14 cellular contexts compared by ENCODE assay signal in the genomic region with DNA sequence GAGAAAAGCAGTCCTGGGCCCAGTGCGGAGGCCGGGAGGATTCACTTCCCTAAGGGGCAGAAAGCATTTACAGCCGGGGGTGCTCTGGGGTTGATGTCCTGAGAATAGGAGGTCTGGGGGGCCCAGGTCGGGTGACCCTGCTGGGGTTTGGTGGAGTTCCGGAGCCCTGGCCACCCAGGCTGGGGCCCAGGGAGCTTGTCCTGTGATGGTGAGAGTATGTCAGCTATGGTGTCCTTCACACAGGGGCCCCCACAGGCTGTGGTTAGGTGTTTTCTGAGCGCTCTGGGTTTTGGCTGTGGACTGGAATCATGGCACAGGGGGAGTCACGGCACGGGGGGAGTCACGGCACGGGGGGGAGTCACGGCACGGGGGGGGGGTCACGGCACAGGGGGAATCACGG. TPM values are rescaled to one million over a fixed set of nuclear protein-coding genes. Genes with fewer than 3 reads are reported as not detected.
DNase-seq lines count a peak whose midpoint lies in the region; ATAC-seq and TF ChIP-seq lines count a peak whose summit lies in the region.
"Had no signal": no experiment of that assay in that cellular context is flagged by ENCODE, and none has a peak within 500 bp of the region (broad histone marks: within the 10 kb centered on the region; RNA-seq: fewer than 3 reads in every experiment).

No MANE protein-coding gene starts in this region.

- H3K4me3 ChIP-seq in esophagus muscularis mucosa: no peak overlapping the region

- no peak overlapping the region for H3K27ac ChIP-seq in esophagus muscularis mucosa (replicated peaks in 1 of 4)
- H3K27ac ChIP-seq: C4-2B had no signal

- H3K4me1 ChIP-seq in esophagus muscularis mucosa: no peaks in the 10 kb centered on the region
- H3K4me1 ChIP-seq: BE2C had no signal

- intact Hi-C loops in esophagus muscularis mucosa (cut with DNase I): no loop called here

- ATAC-seq in stimulated activated naive CD8-positive, alpha-beta T cell treated with anti-CD3 and anti-CD28 coated beads, Interleukin-15, amount 100 ng/mL, for 72 hours: peak; percentile 35
- no peak for ATAC-seq in stimulated activated naive CD8-positive, alpha-beta T cell treated with anti-CD3 and anti-CD28 coated beads, Interleukin-15, Interleukin-2, amounts not matched to agents 100 U/mL and 50 U/mL, for 24 hours
- no peak for ATAC-seq in WTC11
- ATAC-seq in left lobe of liver: no peak
- ATAC-seq in HG02970 (IDR thresholded peaks at IDR 0.05; ENCODE audit: low FRiP score, unreplicated experiment): no peak

- H3K9me3 Mint-ChIP-seq in stimulated activated naive CD8-positive, alpha-beta T cell treated with anti-CD3 and anti-CD28 coated beads, Interleukin-15, amount 100 ng/mL, for 72 hours: no peaks in the 10 kb centered on the region
- H3K9me3 Mint-ChIP-seq in WTC11: no peaks in the 10 kb centered on the region
- H3K9me3 Mint-ChIP-seq: CD4-positive, alpha-beta memory T cell had no signal

- H3K4me3 Mint-ChIP-seq in stimulated activated naive CD8-positive, alpha-beta T cell treated with anti-CD3 and anti-CD28 coated beads, Interleukin-15, amount 100 ng/mL, for 72 hours: peak overlapping the region in 1 of 2 donors; percentile 36
- no peak overlapping the region for H3K4me3 Mint-ChIP-seq in WTC11
- H3K4me3 Mint-ChIP-seq: CD4-positive, alpha-beta memory T cell had no signal

- TF ChIP-seq CTCF in WTC11 (IDR thresholded peaks at IDR 0.05) (no peak), esophagus muscularis mucosa (IDR thresholded peaks at IDR 0.05) (no peak)

- no peaks in the 10 kb centered on the region for H3K9me3 ChIP-seq in esophagus muscularis mucosa
- H3K9me3 ChIP-seq: BE2C had no signal

- no peaks in the 10 kb centered on the region for H3K36me3 ChIP-seq in esophagus muscularis mucosa
- H3K36me3 ChIP-seq: BE2C had no signal

- no peak for TF ChIP-seq EP300 in esophagus muscularis mucosa (IDR thresholded peaks at IDR 0.05)

- peaks cover 13% of the 10 kb centered on the region for H3K4me1 Mint-ChIP-seq in stimulated activated naive CD8-positive, alpha-beta T cell treated with anti-CD3 and anti-CD28 coated beads, Interleukin-15, amount 100 ng/mL, for 72 hours
- H3K4me1 Mint-ChIP-seq in WTC11: peaks cover 63% of the 10 kb centered on the region
- H3K4me1 Mint-ChIP-seq: CD4-positive, alpha-beta memory T cell had no signal

- peaks cover 44% of the 10 kb centered on the region for H3K27me3 Mint-ChIP-seq in stimulated activated naive CD8-positive, alpha-beta T cell treated with anti-CD3 and anti-CD28 coated beads, Interleukin-15, amount 100 ng/mL, for 72 hours
- no peaks in the 10 kb centered on the region; the same call in 1 of the 2 replicates for H3K27me3 Mint-ChIP-seq in WTC11 (ENCODE audit: low read depth)

- no peak for TF ChIP-seq POLR2A in esophagus muscularis mucosa (IDR thresholded peaks at IDR 0.05; ENCODE audit: low read depth)

- peak overlapping the region in 1 of 2 donors; percentile 54 for H3K27ac Mint-ChIP-seq in stimulated activated naive CD8-positive, alpha-beta T cell treated with anti-CD3 and anti-CD28 coated beads, Interleukin-15, amount 100 ng/mL, for 72 hours
- H3K27ac Mint-ChIP-seq in WTC11: peak overlapping the region; percentile 83

- peaks cover 0 to 27% (median 0%) of the 10 kb centered on the region in 4 donors for H3K27me3 ChIP-seq in esophagus muscularis mucosa
- H3K27me3 ChIP-seq: BE2C had no signal

- no peaks in the 10 kb centered on the region for H3K36me3 Mint-ChIP-seq in WTC11
- H3K36me3 Mint-ChIP-seq: CD4-positive, alpha-beta memory T cell had no signal

- POLR2A ChIA-PET in WTC11 (lab: Charles Lee): interaction anchor here (2.1 kb wide), 1 partner anchor 8 kb away, joined by 7 read pairs; no protein-coding TSS in a partner anchor

- no peak for DNase-seq in stimulated activated naive CD8-positive, alpha-beta T cell treated with anti-CD3 and anti-CD28 coated beads, Interleukin-15, amount 100 ng/mL, for 72 hours
- no peak for DNase-seq in stimulated activated naive CD8-positive, alpha-beta T cell treated with anti-CD3 and anti-CD28 coated beads, Interleukin-15, Interleukin-2, amounts not matched to agents 100 U/mL and 50 U/mL, for 24 hours
- no peak for DNase-seq in WTC11 (ENCODE audit: low spot score)
- peak; percentile 66 for DNase-seq in esophagus muscularis mucosa (ENCODE audit: extremely low spot score)
- DNase-seq in left lobe of liver (ENCODE audit: low spot score): no peak
- no peak for DNase-seq in NCI-H187 (lab: John Stamatoyannopoulos, UW)
- DNase-seq: BE2C; CD4-positive, alpha-beta memory T cell; COR-L47; DMS153; DMS79 treated with DMSO at 0.1 percent for 48 hours; EL had no signal

- WGBS in esophagus muscularis mucosa: 76% methylated on average over 5 of the region's 14 CpGs

- CTCF ChIA-PET in WTC11 (lab: Charles Lee): interaction anchor here (0.9 to 1.4 kb wide), 2 partner anchors 8 to 17 kb away, joined by 3 to 10 read pairs; no protein-coding TSS in a partner anchor

TF ChIP-seq in WTC11, 78 proteins besides CTCF, POLR2A, EP300 and RAD21:
- TF ChIP-seq ESRRA (CRISPR knock-in tag; IDR thresholded peaks at IDR 0.05; ENCODE audit: borderline replicate concordance) (no peak), TEAD4 (CRISPR knock-in tag; IDR thresholded peaks at IDR 0.05) (no peak), CBFB (CRISPR knock-in tag; IDR thresholded peaks at IDR 0.05; ENCODE audit: low read depth) (no peak), TP53 (CRISPR knock-in tag; IDR thresholded peaks at IDR 0.05) (no peak), SMAD3 (CRISPR knock-in tag; IDR thresholded peaks at IDR 0.05; ENCODE audit: borderline replicate concordance) (no peak), NFATC4 (CRISPR knock-in tag; IDR thresholded peaks at IDR 0.05) (no peak), ZNF232 (CRISPR knock-in tag; IDR thresholded peaks at IDR 0.05) (no peak)
- TF ChIP-seq, protein P1, sequence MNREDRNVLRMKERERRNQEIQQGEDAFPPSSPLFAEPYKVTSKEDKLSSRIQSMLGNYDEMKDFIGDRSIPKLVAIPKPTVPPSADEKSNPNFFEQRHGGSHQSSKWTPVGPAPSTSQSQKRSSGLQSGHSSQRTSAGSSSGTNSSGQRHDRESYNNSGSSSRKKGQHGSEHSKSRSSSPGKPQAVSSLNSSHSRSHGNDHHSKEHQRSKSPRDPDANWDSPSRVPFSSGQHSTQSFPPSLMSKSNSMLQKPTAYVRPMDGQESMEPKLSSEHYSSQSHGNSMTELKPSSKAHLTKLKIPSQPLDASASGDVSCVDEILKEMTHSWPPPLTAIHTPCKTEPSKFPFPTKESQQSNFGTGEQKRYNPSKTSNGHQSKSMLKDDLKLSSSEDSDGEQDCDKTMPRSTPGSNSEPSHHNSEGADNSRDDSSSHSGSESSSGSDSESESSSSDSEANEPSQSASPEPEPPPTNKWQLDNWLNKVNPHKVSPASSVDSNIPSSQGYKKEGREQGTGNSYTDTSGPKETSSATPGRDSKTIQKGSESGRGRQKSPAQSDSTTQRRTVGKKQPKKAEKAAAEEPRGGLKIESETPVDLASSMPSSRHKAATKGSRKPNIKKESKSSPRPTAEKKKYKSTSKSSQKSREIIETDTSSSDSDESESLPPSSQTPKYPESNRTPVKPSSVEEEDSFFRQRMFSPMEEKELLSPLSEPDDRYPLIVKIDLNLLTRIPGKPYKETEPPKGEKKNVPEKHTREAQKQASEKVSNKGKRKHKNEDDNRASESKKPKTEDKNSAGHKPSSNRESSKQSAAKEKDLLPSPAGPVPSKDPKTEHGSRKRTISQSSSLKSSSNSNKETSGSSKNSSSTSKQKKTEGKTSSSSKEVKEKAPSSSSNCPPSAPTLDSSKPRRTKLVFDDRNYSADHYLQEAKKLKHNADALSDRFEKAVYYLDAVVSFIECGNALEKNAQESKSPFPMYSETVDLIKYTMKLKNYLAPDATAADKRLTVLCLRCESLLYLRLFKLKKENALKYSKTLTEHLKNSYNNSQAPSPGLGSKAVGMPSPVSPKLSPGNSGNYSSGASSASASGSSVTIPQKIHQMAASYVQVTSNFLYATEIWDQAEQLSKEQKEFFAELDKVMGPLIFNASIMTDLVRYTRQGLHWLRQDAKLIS (CRISPR knock-in tag; IDR thresholded peaks at IDR 0.05; ENCODE audit: borderline replicate concordance): no peak
- TF ChIP-seq, protein P2, sequence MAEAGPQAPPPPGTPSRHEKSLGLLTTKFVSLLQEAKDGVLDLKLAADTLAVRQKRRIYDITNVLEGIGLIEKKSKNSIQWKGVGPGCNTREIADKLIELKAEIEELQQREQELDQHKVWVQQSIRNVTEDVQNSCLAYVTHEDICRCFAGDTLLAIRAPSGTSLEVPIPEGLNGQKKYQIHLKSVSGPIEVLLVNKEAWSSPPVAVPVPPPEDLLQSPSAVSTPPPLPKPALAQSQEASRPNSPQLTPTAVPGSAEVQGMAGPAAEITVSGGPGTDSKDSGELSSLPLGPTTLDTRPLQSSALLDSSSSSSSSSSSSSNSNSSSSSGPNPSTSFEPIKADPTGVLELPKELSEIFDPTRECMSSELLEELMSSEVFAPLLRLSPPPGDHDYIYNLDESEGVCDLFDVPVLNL (CRISPR knock-in tag; IDR thresholded peaks at IDR 0.05; ENCODE audit: borderline replicate concordance, low read depth): no peak
- TF ChIP-seq, protein P3, sequence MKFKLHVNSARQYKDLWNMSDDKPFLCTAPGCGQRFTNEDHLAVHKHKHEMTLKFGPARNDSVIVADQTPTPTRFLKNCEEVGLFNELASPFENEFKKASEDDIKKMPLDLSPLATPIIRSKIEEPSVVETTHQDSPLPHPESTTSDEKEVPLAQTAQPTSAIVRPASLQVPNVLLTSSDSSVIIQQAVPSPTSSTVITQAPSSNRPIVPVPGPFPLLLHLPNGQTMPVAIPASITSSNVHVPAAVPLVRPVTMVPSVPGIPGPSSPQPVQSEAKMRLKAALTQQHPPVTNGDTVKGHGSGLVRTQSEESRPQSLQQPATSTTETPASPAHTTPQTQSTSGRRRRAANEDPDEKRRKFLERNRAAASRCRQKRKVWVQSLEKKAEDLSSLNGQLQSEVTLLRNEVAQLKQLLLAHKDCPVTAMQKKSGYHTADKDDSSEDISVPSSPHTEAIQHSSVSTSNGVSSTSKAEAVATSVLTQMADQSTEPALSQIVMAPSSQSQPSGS (CRISPR knock-in tag; IDR thresholded peaks at IDR 0.05; ENCODE audit: borderline replicate concordance, low read depth): no peak
- TF ChIP-seq, protein P4, sequence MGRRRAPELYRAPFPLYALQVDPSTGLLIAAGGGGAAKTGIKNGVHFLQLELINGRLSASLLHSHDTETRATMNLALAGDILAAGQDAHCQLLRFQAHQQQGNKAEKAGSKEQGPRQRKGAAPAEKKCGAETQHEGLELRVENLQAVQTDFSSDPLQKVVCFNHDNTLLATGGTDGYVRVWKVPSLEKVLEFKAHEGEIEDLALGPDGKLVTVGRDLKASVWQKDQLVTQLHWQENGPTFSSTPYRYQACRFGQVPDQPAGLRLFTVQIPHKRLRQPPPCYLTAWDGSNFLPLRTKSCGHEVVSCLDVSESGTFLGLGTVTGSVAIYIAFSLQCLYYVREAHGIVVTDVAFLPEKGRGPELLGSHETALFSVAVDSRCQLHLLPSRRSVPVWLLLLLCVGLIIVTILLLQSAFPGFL (CRISPR knock-in tag; IDR thresholded peaks at IDR 0.05; ENCODE audit: borderline replicate concordance): no peak

RNA-seq across cellular contexts. Expression of a gene that starts 54.5 kb away (rescaled TPM):
- total RNA-seq in WTC11 (2021) (23.9 to 27.4 TPM (median 24.0 TPM) in 3 replicates), esophagus muscularis mucosa (10 to 100 TPM in 2 of 4 donors, 1 to 10 TPM in 2; 8.7 to 27.3 (median 10.2) TPM), left lobe of liver (7.3 TPM)
